Comparison of ENCODE assay signal across 34 cellular contexts in genomic region chr1:70573317-70573843, GRCh38.
"Had no signal": no experiment of that assay in that cellular context is flagged by ENCODE, and none has a peak within 500 bp of the region (broad histone marks: within the 10 kb centered on the region; RNA-seq: fewer than 3 reads in every experiment).

No MANE protein-coding gene starts in this region.

- DNase-seq: activated effector memory CD4-positive, alpha-beta T cell treated with anti-CD3 and anti-CD28 coated beads, Interleukin-2, amount 50 U/mL, for 16 hours; activated effector memory CD4-positive, alpha-beta T cell treated with Interleukin-2 at 50 U/mL for 16 hours; activated gamma-delta T cell; activated gamma-delta T cell treated with Interleukin-2 at 50 U/mL for 16 hours; activated naive CD4-positive, alpha-beta T cell; activated naive CD4-positive, alpha-beta T cell treated with anti-CD3 and anti-CD28 coated beads for 36 hours; activated naive CD4-positive, alpha-beta T cell treated with anti-CD3 and anti-CD28 coated beads, Interleukin-2, amount 10 ng/mL, durations not matched to agents 7 days and 5 days; activated naive CD4-positive, alpha-beta T cell treated with anti-CD3 and anti-CD28 coated beads, Interleukin-2, amount 50 U/mL, for 16 hours; activated naive CD4-positive, alpha-beta T cell treated with Interleukin-2 at 50 U/mL for 16 hours; activated naive CD8-positive, alpha-beta T cell treated with anti-CD3 and anti-CD28 coated beads for 36 hours; activated naive CD8-positive, alpha-beta T cell treated with anti-CD3 and anti-CD28 coated beads, Interleukin-2, amount 10 ng/mL, durations not matched to agents 7 days and 5 days; activated naive CD8-positive, alpha-beta T cell treated with anti-CD3 and anti-CD28 coated beads, Interleukin-2, amount 50 U/mL, for 24 hours; activated T-cell treated with anti-CD3 and anti-CD28 coated beads, Interleukin-2, amount 50 U/mL, for 1 hour; activated T-cell treated with anti-CD3 and anti-CD28 coated beads, Interleukin-2, amount 50 U/mL, for 24 hours; activated T-cell treated with anti-CD3 and anti-CD28 coated beads, Interleukin-2, amount 50 U/mL, for 4 hours; activated T-cell treated with anti-CD3 and anti-CD28 coated beads, Interleukin-2, amount 50 U/mL, for 48 hours; activated T-cell treated with anti-CD3 and anti-CD28 coated beads, Interleukin-2, amount 50 U/mL, for 72 hours; adrenal gland; amniotic stem cell; amygdala; anterior cingulate cortex; aorta; body of pancreas; brain microvascular endothelial cell; caudate nucleus; central memory CD4-positive, alpha-beta T cell; cerebellar nuclear complex had no signal

- H3K4me3 ChIP-seq: adrenal gland, ascending aorta, body of pancreas, breast epithelium, cardiac muscle cell had no signal

- H3K27me3 ChIP-seq: adrenal gland, ascending aorta, body of pancreas, brain microvascular endothelial cell, breast epithelium, cardiac muscle cell had no signal

- H3K4me1 ChIP-seq: adrenal gland, ascending aorta, body of pancreas, breast epithelium had no signal

- ATAC-seq: activated naive CD4-positive, alpha-beta T cell treated with anti-CD3 and anti-CD28 coated beads, Interleukin-2, amount 50 U/mL, for 72 hours; activated naive CD8-positive, alpha-beta T cell treated with anti-CD3 and anti-CD28 coated beads, Interleukin-2, amount 50 U/mL, for 24 hours; activated T-cell treated with anti-CD3 and anti-CD28 coated beads, Interleukin-2, amount 50 U/mL, for 4 hours; activated T-cell treated with anti-CD3 and anti-CD28 coated beads, Interleukin-2, amount 50 U/mL, for 72 hours; activated T-helper 17 cell treated with anti-CD3 and anti-CD28 coated beads, Interleukin-2, amount 50 U/mL, for 72 hours; body of pancreas had no signal

- FAIRE-seq: astrocyte, bronchial epithelial cell had no signal

- H3K36me3 ChIP-seq: adrenal gland, ascending aorta, brain microvascular endothelial cell, breast epithelium, cardiac muscle cell had no signal

- H3K27ac ChIP-seq: adrenal gland, ascending aorta, body of pancreas, brain microvascular endothelial cell, breast epithelium, cardiac muscle cell had no signal

- H3K9me3 ChIP-seq: adrenal gland, ascending aorta, body of pancreas, breast epithelium had no signal
